In the genomic region with DNA sequence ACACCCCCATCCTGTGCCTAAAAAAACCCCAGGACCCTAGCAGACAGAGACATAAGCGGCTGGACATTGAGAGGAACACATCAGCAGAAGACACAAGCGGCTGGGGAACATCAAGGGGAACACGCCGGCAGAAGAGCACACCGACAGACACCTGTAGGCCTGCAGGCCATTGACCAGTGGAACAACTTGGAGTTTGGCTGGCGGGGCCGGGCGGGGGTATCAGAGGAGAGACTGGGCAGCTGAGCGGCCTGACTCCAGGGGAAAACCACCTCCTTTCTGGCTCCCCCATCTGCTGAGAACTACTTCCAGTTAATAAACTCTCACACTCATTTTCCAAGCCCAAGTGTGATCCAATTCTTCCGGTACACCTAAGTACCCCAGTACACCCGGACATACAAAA, we compare ENCODE assay signal across 32 cellular contexts.
"Had no signal": no experiment of that assay in that cellular context is flagged by ENCODE, and none has a peak within 500 bp of the region (broad histone marks: within the 10 kb centered on the region; RNA-seq: fewer than 3 reads in every experiment).

No MANE protein-coding gene starts in this region.

- H3K36me3 ChIP-seq: MG63 had no signal

- H3K9me3 ChIP-seq: MG63 had no signal

- DNase-seq: Karpas-422, Kasumi-1, MG63, MM.1S, MV-4-11, NCI-H1048, NCI-H1092, NCI-H1092 treated with DMSO at 0.1 percent for 48 hours, NCI-H1105, NCI-H1417, NCI-H1417 treated with DMSO at 0.1 percent for 48 hours, NCI-H1436, NCI-H1436 treated with DMSO at 0.1 percent for 48 hours, NCI-H146, NCI-H1694, NCI-H1694 treated with DMSO at 0.1 percent for 48 hours, NCI-H187, NCI-H187 treated with DMSO at 0.1 percent for 48 hours, NCI-H1930, NCI-H2029, NCI-H2029 treated with DMSO at 0.1 percent for 48 hours, NCI-H2081, NCI-H2081 treated with DMSO at 0.1 percent for 48 hours, NCI-H2107, NCI-H2171, NCI-H2171 treated with DMSO at 0.1 percent for 48 hours, NCI-H2227 treated with DMSO at 0.1 percent for 48 hours, NCI-H226, NCI-H345, NCI-H446 treated with DMSO at 0.1 percent for 48 hours, NCI-H510A, NCI-H510A treated with DMSO at 0.1 percent for 48 hours had no signal

- H3K4me3 ChIP-seq: MG63 had no signal
